Comparison of ENCODE assay signal across 1 cellular context in the genomic region with DNA sequence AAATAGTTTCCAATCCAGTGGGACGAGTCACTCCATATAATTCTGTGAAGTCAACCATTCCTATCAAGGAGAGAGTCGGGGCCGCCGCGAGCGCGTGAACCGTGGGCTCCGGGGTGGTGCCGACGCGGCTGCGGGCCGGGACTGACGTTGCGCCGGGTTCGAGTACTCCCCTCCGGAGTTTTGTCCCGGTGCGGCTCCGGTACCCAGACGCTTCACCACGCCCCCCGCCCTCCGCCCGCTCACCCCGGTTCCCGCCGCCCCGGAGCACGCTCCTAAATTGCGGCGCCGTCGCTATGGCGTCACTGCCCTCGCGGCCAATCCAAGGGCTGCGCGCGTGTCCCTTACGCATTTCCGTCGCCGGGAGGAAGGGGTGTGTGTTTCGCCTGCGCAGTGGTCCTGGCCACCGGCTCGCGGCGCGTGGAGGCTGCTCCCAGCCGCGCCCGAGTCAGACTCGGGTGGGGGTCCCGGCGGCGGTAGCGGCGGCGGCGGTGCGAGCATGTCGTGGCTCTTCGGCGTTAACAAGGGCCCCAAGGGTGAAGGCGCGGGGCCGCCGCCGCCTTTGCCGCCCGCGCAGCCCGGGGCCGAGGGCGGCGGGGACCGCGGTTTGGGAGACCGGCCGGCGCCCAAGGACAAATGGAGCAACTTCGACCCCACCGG.
A peak's percentile ranks its signal among the peaks of the same experiment; 100 is the strongest.
TF ChIP-seq lines count a peak whose summit lies in the region.

A gene with protein sequence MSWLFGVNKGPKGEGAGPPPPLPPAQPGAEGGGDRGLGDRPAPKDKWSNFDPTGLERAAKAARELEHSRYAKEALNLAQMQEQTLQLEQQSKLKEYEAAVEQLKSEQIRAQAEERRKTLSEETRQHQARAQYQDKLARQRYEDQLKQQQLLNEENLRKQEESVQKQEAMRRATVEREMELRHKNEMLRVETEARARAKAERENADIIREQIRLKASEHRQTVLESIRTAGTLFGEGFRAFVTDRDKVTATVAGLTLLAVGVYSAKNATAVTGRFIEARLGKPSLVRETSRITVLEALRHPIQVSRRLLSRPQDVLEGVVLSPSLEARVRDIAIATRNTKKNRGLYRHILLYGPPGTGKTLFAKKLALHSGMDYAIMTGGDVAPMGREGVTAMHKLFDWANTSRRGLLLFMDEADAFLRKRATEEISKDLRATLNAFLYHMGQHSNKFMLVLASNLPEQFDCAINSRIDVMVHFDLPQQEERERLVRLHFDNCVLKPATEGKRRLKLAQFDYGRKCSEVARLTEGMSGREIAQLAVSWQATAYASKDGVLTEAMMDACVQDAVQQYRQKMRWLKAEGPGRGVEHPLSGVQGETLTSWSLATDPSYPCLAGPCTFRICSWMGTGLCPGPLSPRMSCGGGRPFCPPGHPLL (plus strand): TSS at position 377 of the 657 bp plus-strand sequence. CDS start 120 bp downstream, at position 497.

TF ChIP-seq in K562, 482 proteins besides CTCF, POLR2A, EP300 and RAD21 (continued from another document and continues in another):
- TF ChIP-seq, protein P1, sequence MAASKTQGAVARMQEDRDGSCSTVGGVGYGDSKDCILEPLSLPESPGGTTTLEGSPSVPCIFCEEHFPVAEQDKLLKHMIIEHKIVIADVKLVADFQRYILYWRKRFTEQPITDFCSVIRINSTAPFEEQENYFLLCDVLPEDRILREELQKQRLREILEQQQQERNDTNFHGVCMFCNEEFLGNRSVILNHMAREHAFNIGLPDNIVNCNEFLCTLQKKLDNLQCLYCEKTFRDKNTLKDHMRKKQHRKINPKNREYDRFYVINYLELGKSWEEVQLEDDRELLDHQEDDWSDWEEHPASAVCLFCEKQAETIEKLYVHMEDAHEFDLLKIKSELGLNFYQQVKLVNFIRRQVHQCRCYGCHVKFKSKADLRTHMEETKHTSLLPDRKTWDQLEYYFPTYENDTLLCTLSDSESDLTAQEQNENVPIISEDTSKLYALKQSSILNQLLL (CRISPR knock-in tag; IDR thresholded peaks at IDR 0.05; ENCODE audit: borderline replicate concordance), result no peak
- TF ChIP-seq POLR2H (tag; IDR thresholded peaks at IDR 0.05; ENCODE audit: low read depth) (no peak), ZNF146 (CRISPR knock-in tag; IDR thresholded peaks at IDR 0.05; ENCODE audit: unreplicated experiment) (peak; percentile 18), ZKSCAN8 (CRISPR knock-in tag; IDR thresholded peaks at IDR 0.05) (no peak), CBX2 (IDR thresholded peaks at IDR 0.05; ENCODE audit: insufficient read depth, low read length, poor library complexity, severe bottlenecking) (no peak), NR4A1 (CRISPR knock-in tag; IDR thresholded peaks at IDR 0.05) (no peak), NR4A1 (tag; IDR thresholded peaks at IDR 0.05) (no peak), ZKSCAN1 (IDR thresholded peaks at IDR 0.05; ENCODE audit: low read depth, low read length) (no peak), TCF3 (CRISPR knock-in tag; IDR thresholded peaks at IDR 0.05) (no peak), SMAD3 (CRISPR knock-in tag; conservative IDR thresholded peaks at IDR 0.05) (no peak), HDAC1 (IDR thresholded peaks at IDR 0.05) (peak; percentile 13 to 98; a peak in 3 of 4 replicates), TCFL5 (CRISPR knock-in tag; conservative IDR thresholded peaks at IDR 0.05) (no peak), ZNF778 (CRISPR knock-in tag; IDR thresholded peaks at IDR 0.05) (no peak), PTBP1 (IDR thresholded peaks at IDR 0.05; ENCODE audit: low read depth, low read length) (no peak), WHSC1 (IDR thresholded peaks at IDR 0.05; ENCODE audit: low read length) (no peak), NCOA1 (IDR thresholded peaks at IDR 0.05; ENCODE audit: low read depth) (peak; percentile 28; the same call in 1 of the 2 replicates), ZNF134 (CRISPR knock-in tag; conservative IDR thresholded peaks at IDR 0.05) (no peak), BCOR (IDR thresholded peaks at IDR 0.05) (no peak), CBX5 (IDR thresholded peaks at IDR 0.05; ENCODE audit: borderline replicate concordance, low read depth) (no peak), ZBED1 (IDR thresholded peaks at IDR 0.05) (no peak), CREM (IDR thresholded peaks at IDR 0.05; ENCODE audit: low read depth) (peak; percentile 99), PHF21A (IDR thresholded peaks at IDR 0.05; ENCODE audit: borderline replicate concordance, low read depth) (no peak), MCM5 (IDR thresholded peaks at IDR 0.05; ENCODE audit: low read depth) (no peak), ZNF274 (IDR thresholded peaks at IDR 0.05; ENCODE audit: borderline replicate concordance, low read depth, low read length) (no peak), ZNF57 (CRISPR knock-in tag; IDR thresholded peaks at IDR 0.05) (no peak), MEIS2 (IDR thresholded peaks at IDR 0.05; ENCODE audit: partially characterized antibody) (peak; percentile 58), ZNF239 (CRISPR knock-in tag; IDR thresholded peaks at IDR 0.05) (no peak)
- TF ChIP-seq, protein P2, sequence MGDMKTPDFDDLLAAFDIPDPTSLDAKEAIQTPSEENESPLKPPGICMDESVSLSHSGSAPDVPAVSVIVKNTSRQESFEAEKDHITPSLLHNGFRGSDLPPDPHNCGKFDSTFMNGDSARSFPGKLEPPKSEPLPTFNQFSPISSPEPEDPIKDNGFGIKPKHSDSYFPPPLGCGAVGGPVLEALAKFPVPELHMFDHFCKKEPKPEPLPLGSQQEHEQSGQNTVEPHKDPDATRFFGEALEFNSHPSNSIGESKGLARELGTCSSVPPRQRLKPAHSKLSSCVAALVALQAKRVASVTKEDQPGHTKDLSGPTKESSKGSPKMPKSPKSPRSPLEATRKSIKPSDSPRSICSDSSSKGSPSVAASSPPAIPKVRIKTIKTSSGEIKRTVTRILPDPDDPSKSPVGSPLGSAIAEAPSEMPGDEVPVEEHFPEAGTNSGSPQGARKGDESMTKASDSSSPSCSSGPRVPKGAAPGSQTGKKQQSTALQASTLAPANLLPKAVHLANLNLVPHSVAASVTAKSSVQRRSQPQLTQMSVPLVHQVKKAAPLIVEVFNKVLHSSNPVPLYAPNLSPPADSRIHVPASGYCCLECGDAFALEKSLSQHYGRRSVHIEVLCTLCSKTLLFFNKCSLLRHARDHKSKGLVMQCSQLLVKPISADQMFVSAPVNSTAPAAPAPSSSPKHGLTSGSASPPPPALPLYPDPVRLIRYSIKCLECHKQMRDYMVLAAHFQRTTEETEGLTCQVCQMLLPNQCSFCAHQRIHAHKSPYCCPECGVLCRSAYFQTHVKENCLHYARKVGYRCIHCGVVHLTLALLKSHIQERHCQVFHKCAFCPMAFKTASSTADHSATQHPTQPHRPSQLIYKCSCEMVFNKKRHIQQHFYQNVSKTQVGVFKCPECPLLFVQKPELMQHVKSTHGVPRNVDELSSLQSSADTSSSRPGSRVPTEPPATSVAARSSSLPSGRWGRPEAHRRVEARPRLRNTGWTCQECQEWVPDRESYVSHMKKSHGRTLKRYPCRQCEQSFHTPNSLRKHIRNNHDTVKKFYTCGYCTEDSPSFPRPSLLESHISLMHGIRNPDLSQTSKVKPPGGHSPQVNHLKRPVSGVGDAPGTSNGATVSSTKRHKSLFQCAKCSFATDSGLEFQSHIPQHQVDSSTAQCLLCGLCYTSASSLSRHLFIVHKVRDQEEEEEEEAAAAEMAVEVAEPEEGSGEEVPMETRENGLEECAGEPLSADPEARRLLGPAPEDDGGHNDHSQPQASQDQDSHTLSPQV (IDR thresholded peaks at IDR 0.05), result no peak
- TF ChIP-seq, protein P3, sequence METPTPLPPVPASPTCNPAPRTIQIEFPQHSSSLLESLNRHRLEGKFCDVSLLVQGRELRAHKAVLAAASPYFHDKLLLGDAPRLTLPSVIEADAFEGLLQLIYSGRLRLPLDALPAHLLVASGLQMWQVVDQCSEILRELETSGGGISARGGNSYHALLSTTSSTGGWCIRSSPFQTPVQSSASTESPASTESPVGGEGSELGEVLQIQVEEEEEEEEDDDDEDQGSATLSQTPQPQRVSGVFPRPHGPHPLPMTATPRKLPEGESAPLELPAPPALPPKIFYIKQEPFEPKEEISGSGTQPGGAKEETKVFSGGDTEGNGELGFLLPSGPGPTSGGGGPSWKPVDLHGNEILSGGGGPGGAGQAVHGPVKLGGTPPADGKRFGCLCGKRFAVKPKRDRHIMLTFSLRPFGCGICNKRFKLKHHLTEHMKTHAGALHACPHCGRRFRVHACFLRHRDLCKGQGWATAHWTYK (CRISPR knock-in tag; IDR thresholded peaks at IDR 0.05), result no peak
- TF ChIP-seq, protein P4, sequence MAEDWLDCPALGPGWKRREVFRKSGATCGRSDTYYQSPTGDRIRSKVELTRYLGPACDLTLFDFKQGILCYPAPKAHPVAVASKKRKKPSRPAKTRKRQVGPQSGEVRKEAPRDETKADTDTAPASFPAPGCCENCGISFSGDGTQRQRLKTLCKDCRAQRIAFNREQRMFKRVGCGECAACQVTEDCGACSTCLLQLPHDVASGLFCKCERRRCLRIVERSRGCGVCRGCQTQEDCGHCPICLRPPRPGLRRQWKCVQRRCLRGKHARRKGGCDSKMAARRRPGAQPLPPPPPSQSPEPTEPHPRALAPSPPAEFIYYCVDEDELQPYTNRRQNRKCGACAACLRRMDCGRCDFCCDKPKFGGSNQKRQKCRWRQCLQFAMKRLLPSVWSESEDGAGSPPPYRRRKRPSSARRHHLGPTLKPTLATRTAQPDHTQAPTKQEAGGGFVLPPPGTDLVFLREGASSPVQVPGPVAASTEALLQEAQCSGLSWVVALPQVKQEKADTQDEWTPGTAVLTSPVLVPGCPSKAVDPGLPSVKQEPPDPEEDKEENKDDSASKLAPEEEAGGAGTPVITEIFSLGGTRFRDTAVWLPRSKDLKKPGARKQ (CRISPR knock-in tag; IDR thresholded peaks at IDR 0.05), result no peak
- TF ChIP-seq, protein P5, sequence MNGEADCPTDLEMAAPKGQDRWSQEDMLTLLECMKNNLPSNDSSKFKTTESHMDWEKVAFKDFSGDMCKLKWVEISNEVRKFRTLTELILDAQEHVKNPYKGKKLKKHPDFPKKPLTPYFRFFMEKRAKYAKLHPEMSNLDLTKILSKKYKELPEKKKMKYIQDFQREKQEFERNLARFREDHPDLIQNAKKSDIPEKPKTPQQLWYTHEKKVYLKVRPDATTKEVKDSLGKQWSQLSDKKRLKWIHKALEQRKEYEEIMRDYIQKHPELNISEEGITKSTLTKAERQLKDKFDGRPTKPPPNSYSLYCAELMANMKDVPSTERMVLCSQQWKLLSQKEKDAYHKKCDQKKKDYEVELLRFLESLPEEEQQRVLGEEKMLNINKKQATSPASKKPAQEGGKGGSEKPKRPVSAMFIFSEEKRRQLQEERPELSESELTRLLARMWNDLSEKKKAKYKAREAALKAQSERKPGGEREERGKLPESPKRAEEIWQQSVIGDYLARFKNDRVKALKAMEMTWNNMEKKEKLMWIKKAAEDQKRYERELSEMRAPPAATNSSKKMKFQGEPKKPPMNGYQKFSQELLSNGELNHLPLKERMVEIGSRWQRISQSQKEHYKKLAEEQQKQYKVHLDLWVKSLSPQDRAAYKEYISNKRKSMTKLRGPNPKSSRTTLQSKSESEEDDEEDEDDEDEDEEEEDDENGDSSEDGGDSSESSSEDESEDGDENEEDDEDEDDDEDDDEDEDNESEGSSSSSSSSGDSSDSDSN (IDR thresholded peaks at IDR 0.05; ENCODE audit: borderline replicate concordance in 1 of 2, low read depth in 2 of 2, low read length in 2 of 2), result no peak
- TF ChIP-seq, protein P6, sequence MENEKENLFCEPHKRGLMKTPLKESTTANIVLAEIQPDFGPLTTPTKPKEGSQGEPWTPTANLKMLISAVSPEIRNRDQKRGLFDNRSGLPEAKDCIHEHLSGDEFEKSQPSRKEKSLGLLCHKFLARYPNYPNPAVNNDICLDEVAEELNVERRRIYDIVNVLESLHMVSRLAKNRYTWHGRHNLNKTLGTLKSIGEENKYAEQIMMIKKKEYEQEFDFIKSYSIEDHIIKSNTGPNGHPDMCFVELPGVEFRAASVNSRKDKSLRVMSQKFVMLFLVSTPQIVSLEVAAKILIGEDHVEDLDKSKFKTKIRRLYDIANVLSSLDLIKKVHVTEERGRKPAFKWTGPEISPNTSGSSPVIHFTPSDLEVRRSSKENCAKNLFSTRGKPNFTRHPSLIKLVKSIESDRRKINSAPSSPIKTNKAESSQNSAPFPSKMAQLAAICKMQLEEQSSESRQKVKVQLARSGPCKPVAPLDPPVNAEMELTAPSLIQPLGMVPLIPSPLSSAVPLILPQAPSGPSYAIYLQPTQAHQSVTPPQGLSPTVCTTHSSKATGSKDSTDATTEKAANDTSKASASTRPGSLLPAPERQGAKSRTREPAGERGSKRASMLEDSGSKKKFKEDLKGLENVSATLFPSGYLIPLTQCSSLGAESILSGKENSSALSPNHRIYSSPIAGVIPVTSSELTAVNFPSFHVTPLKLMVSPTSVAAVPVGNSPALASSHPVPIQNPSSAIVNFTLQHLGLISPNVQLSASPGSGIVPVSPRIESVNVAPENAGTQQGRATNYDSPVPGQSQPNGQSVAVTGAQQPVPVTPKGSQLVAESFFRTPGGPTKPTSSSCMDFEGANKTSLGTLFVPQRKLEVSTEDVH (IDR thresholded peaks at IDR 0.05; ENCODE audit: low read depth, partially characterized antibody), result peak; percentile 97
- TF ChIP-seq, protein P7, sequence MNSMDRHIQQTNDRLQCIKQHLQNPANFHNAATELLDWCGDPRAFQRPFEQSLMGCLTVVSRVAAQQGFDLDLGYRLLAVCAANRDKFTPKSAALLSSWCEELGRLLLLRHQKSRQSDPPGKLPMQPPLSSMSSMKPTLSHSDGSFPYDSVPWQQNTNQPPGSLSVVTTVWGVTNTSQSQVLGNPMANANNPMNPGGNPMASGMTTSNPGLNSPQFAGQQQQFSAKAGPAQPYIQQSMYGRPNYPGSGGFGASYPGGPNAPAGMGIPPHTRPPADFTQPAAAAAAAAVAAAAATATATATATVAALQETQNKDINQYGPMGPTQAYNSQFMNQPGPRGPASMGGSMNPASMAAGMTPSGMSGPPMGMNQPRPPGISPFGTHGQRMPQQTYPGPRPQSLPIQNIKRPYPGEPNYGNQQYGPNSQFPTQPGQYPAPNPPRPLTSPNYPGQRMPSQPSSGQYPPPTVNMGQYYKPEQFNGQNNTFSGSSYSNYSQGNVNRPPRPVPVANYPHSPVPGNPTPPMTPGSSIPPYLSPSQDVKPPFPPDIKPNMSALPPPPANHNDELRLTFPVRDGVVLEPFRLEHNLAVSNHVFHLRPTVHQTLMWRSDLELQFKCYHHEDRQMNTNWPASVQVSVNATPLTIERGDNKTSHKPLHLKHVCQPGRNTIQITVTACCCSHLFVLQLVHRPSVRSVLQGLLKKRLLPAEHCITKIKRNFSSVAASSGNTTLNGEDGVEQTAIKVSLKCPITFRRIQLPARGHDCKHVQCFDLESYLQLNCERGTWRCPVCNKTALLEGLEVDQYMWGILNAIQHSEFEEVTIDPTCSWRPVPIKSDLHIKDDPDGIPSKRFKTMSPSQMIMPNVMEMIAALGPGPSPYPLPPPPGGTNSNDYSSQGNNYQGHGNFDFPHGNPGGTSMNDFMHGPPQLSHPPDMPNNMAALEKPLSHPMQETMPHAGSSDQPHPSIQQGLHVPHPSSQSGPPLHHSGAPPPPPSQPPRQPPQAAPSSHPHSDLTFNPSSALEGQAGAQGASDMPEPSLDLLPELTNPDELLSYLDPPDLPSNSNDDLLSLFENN (IDR thresholded peaks at IDR 0.05; ENCODE audit: low read depth in 2 of 2, low read length in 2 of 2), result no peak
- TF ChIP-seq, protein P8, sequence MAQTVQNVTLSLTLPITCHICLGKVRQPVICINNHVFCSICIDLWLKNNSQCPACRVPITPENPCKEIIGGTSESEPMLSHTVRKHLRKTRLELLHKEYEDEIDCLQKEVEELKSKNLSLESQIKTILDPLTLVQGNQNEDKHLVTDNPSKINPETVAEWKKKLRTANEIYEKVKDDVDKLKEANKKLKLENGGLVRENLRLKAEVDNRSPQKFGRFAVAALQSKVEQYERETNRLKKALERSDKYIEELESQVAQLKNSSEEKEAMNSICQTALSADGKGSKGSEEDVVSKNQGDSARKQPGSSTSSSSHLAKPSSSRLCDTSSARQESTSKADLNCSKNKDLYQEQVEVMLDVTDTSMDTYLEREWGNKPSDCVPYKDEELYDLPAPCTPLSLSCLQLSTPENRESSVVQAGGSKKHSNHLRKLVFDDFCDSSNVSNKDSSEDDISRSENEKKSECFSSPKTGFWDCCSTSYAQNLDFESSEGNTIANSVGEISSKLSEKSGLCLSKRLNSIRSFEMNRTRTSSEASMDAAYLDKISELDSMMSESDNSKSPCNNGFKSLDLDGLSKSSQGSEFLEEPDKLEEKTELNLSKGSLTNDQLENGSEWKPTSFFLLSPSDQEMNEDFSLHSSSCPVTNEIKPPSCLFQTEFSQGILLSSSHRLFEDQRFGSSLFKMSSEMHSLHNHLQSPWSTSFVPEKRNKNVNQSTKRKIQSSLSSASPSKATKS (CRISPR knock-in tag; IDR thresholded peaks at IDR 0.05), result no peak
